1 cellular context compared by ENCODE assay signal in genomic region chr6:87706187-87706966, GRCh38.
TF ChIP-seq lines count a peak whose summit lies in the region.

No MANE protein-coding gene starts in this region.

TF ChIP-seq in K562, 482 proteins besides CTCF, POLR2A, EP300 and RAD21 (continued from another document and continues in another):
- TF ChIP-seq ZBTB17 (CRISPR knock-in tag; IDR thresholded peaks at IDR 0.05) (no peak), ZNF134 (CRISPR knock-in tag; conservative IDR thresholded peaks at IDR 0.05) (no peak), RBM25 (IDR thresholded peaks at IDR 0.05; ENCODE audit: low read depth, low read length, severe bottlenecking) (peak; percentile 66), JUND (IDR thresholded peaks at IDR 0.05; ENCODE audit: borderline replicate concordance, low read depth, low read length) (0 out of 2 replicates have a peak, but pooled peaks have one; percentile 11), JUND (tag; IDR thresholded peaks at IDR 0.05; ENCODE audit: borderline replicate concordance, low read depth, low read length) (no peak; the same call in 2 of the 3 replicates), TFE3 (CRISPR knock-in tag; IDR thresholded peaks at IDR 0.05) (no peak), NFE2L1 (tag; IDR thresholded peaks at IDR 0.05; ENCODE audit: borderline replicate concordance, low read depth) (peak; percentile 81), WHSC1 (IDR thresholded peaks at IDR 0.05; ENCODE audit: low read length) (no peak), KHSRP (IDR thresholded peaks at IDR 0.05) (no peak), RAD51 (IDR thresholded peaks at IDR 0.05; ENCODE audit: borderline replicate concordance, low read depth) (no peak), ZNF778 (CRISPR knock-in tag; IDR thresholded peaks at IDR 0.05) (no peak), NR2C1 (IDR thresholded peaks at IDR 0.05) (no peak), NR2C1 (tag; IDR thresholded peaks at IDR 0.05) (no peak), PHTF2 (CRISPR knock-in tag; IDR thresholded peaks at IDR 0.05) (no peak), SMARCA5 (IDR thresholded peaks at IDR 0.05) (peak; percentile 66; the same call in 1 of the 2 replicates), SRF (CRISPR knock-in tag; IDR thresholded peaks at IDR 0.05) (no peak), ZFP36 (IDR thresholded peaks at IDR 0.05; ENCODE audit: low read depth, low read length, partially characterized antibody) (peak; percentile 8), MAFF (IDR thresholded peaks at IDR 0.05; ENCODE audit: low read length) (peak; percentile 77), CAMTA2 (CRISPR knock-in tag; conservative IDR thresholded peaks at IDR 0.05) (no peak), CBX3 (IDR thresholded peaks at IDR 0.05; ENCODE audit: borderline replicate concordance in 1 of 2, low read length in 2 of 2) (no peak), C11orf30 (IDR thresholded peaks at IDR 0.05; ENCODE audit: low read depth) (peak; percentile 70), ZNF717 (CRISPR knock-in tag; IDR thresholded peaks at IDR 0.05) (no peak), BACH1 (tag; IDR thresholded peaks at IDR 0.05) (peak; percentile 81), DMBX1 (CRISPR knock-in tag; IDR thresholded peaks at IDR 0.05; ENCODE audit: borderline replicate concordance) (no peak), ZNF398 (CRISPR knock-in tag; IDR thresholded peaks at IDR 0.05) (no peak), STAG1 (CRISPR knock-in tag; IDR thresholded peaks at IDR 0.05; ENCODE audit: borderline replicate concordance) (no peak), E2F5 (CRISPR knock-in tag; IDR thresholded peaks at IDR 0.05) (no peak), NFE2 (IDR thresholded peaks at IDR 0.05; ENCODE audit: low read depth) (peak; percentile 71), MAFG (tag; conservative IDR thresholded peaks at IDR 0.05) (peak; percentile 88), KDM1A (IDR thresholded peaks at IDR 0.05) (peak; percentile 67 to 68), BCOR (IDR thresholded peaks at IDR 0.05) (peak; percentile 80)
- TF ChIP-seq, protein P1, sequence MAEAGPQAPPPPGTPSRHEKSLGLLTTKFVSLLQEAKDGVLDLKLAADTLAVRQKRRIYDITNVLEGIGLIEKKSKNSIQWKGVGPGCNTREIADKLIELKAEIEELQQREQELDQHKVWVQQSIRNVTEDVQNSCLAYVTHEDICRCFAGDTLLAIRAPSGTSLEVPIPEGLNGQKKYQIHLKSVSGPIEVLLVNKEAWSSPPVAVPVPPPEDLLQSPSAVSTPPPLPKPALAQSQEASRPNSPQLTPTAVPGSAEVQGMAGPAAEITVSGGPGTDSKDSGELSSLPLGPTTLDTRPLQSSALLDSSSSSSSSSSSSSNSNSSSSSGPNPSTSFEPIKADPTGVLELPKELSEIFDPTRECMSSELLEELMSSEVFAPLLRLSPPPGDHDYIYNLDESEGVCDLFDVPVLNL (CRISPR knock-in tag; IDR thresholded peaks at IDR 0.05; ENCODE audit: low read depth) = no peak
- TF ChIP-seq, protein P2, sequence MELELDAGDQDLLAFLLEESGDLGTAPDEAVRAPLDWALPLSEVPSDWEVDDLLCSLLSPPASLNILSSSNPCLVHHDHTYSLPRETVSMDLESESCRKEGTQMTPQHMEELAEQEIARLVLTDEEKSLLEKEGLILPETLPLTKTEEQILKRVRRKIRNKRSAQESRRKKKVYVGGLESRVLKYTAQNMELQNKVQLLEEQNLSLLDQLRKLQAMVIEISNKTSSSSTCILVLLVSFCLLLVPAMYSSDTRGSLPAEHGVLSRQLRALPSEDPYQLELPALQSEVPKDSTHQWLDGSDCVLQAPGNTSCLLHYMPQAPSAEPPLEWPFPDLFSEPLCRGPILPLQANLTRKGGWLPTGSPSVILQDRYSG (tag; conservative IDR thresholded peaks at IDR 0.05; ENCODE audit: low read depth) = no peak
- TF ChIP-seq, protein P3, sequence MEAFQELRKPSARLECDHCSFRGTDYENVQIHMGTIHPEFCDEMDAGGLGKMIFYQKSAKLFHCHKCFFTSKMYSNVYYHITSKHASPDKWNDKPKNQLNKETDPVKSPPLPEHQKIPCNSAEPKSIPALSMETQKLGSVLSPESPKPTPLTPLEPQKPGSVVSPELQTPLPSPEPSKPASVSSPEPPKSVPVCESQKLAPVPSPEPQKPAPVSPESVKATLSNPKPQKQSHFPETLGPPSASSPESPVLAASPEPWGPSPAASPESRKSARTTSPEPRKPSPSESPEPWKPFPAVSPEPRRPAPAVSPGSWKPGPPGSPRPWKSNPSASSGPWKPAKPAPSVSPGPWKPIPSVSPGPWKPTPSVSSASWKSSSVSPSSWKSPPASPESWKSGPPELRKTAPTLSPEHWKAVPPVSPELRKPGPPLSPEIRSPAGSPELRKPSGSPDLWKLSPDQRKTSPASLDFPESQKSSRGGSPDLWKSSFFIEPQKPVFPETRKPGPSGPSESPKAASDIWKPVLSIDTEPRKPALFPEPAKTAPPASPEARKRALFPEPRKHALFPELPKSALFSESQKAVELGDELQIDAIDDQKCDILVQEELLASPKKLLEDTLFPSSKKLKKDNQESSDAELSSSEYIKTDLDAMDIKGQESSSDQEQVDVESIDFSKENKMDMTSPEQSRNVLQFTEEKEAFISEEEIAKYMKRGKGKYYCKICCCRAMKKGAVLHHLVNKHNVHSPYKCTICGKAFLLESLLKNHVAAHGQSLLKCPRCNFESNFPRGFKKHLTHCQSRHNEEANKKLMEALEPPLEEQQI (IDR thresholded peaks at IDR 0.05) = no peak
- TF ChIP-seq, protein P4, sequence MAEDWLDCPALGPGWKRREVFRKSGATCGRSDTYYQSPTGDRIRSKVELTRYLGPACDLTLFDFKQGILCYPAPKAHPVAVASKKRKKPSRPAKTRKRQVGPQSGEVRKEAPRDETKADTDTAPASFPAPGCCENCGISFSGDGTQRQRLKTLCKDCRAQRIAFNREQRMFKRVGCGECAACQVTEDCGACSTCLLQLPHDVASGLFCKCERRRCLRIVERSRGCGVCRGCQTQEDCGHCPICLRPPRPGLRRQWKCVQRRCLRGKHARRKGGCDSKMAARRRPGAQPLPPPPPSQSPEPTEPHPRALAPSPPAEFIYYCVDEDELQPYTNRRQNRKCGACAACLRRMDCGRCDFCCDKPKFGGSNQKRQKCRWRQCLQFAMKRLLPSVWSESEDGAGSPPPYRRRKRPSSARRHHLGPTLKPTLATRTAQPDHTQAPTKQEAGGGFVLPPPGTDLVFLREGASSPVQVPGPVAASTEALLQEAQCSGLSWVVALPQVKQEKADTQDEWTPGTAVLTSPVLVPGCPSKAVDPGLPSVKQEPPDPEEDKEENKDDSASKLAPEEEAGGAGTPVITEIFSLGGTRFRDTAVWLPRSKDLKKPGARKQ (CRISPR knock-in tag; IDR thresholded peaks at IDR 0.05) = no peak
- TF ChIP-seq, protein P5, sequence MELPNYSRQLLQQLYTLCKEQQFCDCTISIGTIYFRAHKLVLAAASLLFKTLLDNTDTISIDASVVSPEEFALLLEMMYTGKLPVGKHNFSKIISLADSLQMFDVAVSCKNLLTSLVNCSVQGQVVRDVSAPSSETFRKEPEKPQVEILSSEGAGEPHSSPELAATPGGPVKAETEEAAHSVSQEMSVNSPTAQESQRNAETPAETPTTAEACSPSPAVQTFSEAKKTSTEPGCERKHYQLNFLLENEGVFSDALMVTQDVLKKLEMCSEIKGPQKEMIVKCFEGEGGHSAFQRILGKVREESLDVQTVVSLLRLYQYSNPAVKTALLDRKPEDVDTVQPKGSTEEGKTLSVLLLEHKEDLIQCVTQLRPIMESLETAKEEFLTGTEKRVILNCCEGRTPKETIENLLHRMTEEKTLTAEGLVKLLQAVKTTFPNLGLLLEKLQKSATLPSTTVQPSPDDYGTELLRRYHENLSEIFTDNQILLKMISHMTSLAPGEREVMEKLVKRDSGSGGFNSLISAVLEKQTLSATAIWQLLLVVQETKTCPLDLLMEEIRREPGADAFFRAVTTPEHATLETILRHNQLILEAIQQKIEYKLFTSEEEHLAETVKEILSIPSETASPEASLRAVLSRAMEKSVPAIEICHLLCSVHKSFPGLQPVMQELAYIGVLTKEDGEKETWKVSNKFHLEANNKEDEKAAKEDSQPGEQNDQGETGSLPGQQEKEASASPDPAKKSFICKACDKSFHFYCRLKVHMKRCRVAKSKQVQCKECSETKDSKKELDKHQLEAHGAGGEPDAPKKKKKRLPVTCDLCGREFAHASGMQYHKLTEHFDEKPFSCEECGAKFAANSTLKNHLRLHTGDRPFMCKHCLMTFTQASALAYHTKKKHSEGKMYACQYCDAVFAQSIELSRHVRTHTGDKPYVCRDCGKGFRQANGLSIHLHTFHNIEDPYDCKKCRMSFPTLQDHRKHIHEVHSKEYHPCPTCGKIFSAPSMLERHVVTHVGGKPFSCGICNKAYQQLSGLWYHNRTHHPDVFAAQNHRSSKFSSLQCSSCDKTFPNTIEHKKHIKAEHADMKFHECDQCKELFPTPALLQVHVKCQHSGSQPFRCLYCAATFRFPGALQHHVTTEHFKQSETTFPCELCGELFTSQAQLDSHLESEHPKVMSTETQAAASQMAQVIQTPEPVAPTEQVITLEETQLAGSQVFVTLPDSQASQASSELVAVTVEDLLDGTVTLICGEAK (IDR thresholded peaks at IDR 0.05) = no peak
- TF ChIP-seq, protein P5 (CRISPR knock-in tag; IDR thresholded peaks at IDR 0.05) = no peak
- TF ChIP-seq, protein P6, sequence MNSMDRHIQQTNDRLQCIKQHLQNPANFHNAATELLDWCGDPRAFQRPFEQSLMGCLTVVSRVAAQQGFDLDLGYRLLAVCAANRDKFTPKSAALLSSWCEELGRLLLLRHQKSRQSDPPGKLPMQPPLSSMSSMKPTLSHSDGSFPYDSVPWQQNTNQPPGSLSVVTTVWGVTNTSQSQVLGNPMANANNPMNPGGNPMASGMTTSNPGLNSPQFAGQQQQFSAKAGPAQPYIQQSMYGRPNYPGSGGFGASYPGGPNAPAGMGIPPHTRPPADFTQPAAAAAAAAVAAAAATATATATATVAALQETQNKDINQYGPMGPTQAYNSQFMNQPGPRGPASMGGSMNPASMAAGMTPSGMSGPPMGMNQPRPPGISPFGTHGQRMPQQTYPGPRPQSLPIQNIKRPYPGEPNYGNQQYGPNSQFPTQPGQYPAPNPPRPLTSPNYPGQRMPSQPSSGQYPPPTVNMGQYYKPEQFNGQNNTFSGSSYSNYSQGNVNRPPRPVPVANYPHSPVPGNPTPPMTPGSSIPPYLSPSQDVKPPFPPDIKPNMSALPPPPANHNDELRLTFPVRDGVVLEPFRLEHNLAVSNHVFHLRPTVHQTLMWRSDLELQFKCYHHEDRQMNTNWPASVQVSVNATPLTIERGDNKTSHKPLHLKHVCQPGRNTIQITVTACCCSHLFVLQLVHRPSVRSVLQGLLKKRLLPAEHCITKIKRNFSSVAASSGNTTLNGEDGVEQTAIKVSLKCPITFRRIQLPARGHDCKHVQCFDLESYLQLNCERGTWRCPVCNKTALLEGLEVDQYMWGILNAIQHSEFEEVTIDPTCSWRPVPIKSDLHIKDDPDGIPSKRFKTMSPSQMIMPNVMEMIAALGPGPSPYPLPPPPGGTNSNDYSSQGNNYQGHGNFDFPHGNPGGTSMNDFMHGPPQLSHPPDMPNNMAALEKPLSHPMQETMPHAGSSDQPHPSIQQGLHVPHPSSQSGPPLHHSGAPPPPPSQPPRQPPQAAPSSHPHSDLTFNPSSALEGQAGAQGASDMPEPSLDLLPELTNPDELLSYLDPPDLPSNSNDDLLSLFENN (IDR thresholded peaks at IDR 0.05; ENCODE audit: low read depth in 2 of 2, low read length in 2 of 2) = no peak
